In genomic region chr5:17118631-17119030, GRCh38 we compare ENCODE assay signal across 8 cellular contexts.
A peak's percentile ranks its signal among the peaks of the same experiment; 100 is the strongest.
DNase-seq lines count a peak whose midpoint lies in the region; ATAC-seq and TF ChIP-seq lines count a peak whose summit lies in the region.

No MANE protein-coding gene starts in this region.

- no peak overlapping the region for H2BK5ac ChIP-seq in neuronal stem cell (ENCODE audit: low read length)

- H3K79me1 ChIP-seq in neuronal stem cell (ENCODE audit: low read depth, low read length) = no peaks in the 10 kb centered on the region

- no peak overlapping the region for H2BK120ac ChIP-seq in neuronal stem cell (ENCODE audit: low read depth, low read length)

- no peak overlapping the region for H3K18ac ChIP-seq in neuronal stem cell (ENCODE audit: low read length)

- no peak for TF ChIP-seq CTCF in WERI-Rb-1 (IDR thresholded peaks at IDR 0.05; ENCODE audit: low read depth, low read length)

- peak; percentile 60 for ATAC-seq in HG02571 (IDR thresholded peaks at IDR 0.05; ENCODE audit: unreplicated experiment)

- no peak overlapping the region for H3K4me3 ChIP-seq in neuronal stem cell (ENCODE audit: low read length in 2 of 2)
- H3K4me3 ChIP-seq in WERI-Rb-1 (ENCODE audit: low read depth, low read length) = no peak overlapping the region

- H3K27me3 ChIP-seq in neuronal stem cell (ENCODE audit: control insufficient read depth in 3 of 3, insufficient read depth in 3 of 3, low read depth in 1 of 3, low read length in 3 of 3) = peaks cover 0 to 2% (median 0%) of the 10 kb centered on the region in 3 experiments
- no peaks in the 10 kb centered on the region for H3K27me3 ChIP-seq in WERI-Rb-1 (ENCODE audit: insufficient read depth, low read depth, severe bottlenecking)

- no peak overlapping the region for H3K4ac ChIP-seq in neuronal stem cell (ENCODE audit: low read length)

- H4K8ac ChIP-seq in neuronal stem cell (ENCODE audit: low read depth, low read length) = no peak overlapping the region

- no peak overlapping the region for H3K23ac ChIP-seq in neuronal stem cell (ENCODE audit: low read depth, low read length, poor library complexity)

- no peak overlapping the region for H3K9ac ChIP-seq in neuronal stem cell (ENCODE audit: low read depth, low read length, poor library complexity)

- H3K36me3 ChIP-seq in neuronal stem cell (replicated peaks in 1 of 2; ENCODE audit: control insufficient read depth in 2 of 2, insufficient read depth in 2 of 2, low read length in 2 of 2) = no peaks in the 10 kb centered on the region
- H3K36me3 ChIP-seq in WERI-Rb-1 = no peaks in the 10 kb centered on the region

- no peak overlapping the region for H4K91ac ChIP-seq in neuronal stem cell (ENCODE audit: low read depth, low read length, poor library complexity)

- WGBS in neuronal stem cell (ENCODE audit: extremely low coverage in 2 of 2, insufficient read length in 2 of 2, insufficient replicate concordance in 1 of 2), 2 donors = no CpG with 5 or more reads among the region's 9 CpGs

- peak; percentile 99 for DNase-seq in EH (ENCODE audit: low read depth)
- peak; percentile 99 for DNase-seq in SIG-M5 (lab: John Stamatoyannopoulos, UW)
- peak; percentile 74 for DNase-seq in fibroblast of peridontal ligament (ENCODE audit: extremely low read depth)
- no peak for DNase-seq in neuronal stem cell (ENCODE audit: low spot score)
- DNase-seq in G401 (ENCODE audit: low spot score) = no peak
- DNase-seq in NCI-H1092 (lab: John Stamatoyannopoulos, UW) = no peak
- DNase-seq in WERI-Rb-1 = no peak

- H3K4me2 ChIP-seq in neuronal stem cell (ENCODE audit: insufficient read depth, low read length, poor library complexity, severe bottlenecking) = no peak overlapping the region

- H3K27ac ChIP-seq in neuronal stem cell (replicated peaks; ENCODE audit: low read length) (no peak overlapping the region), WERI-Rb-1 (no peak overlapping the region)

- no peak overlapping the region for H2BK15ac ChIP-seq in neuronal stem cell (ENCODE audit: low read length)

- H2AFZ ChIP-seq in neuronal stem cell (ENCODE audit: low read length) = peak overlapping the region; percentile 81

- H3K9me3 ChIP-seq in neuronal stem cell (replicated peaks in 1 of 2; ENCODE audit: control insufficient read depth in 2 of 2, insufficient read depth in 1 of 2, low read depth in 1 of 2, low read length in 2 of 2) (no peaks in the 10 kb centered on the region), WERI-Rb-1 (ENCODE audit: severe bottlenecking) (peaks cover 3% of the 10 kb centered on the region)

- in situ Hi-C loops in G401 (cut with HindIII; ENCODE audit: low sequenced_read_pairs) = no loop called here

- H3K4me1 ChIP-seq in neuronal stem cell (ENCODE audit: control insufficient read depth in 2 of 2, insufficient read depth in 1 of 2, low read depth in 1 of 2, low read length in 2 of 2) = peaks cover 7 to 12% of the 10 kb centered on the region in 2 donors

- no peak overlapping the region for H3K14ac ChIP-seq in neuronal stem cell (ENCODE audit: low read length)

- no peak overlapping the region for H2BK12ac ChIP-seq in neuronal stem cell (ENCODE audit: low read length)

- no peak overlapping the region for H2AK5ac ChIP-seq in neuronal stem cell (ENCODE audit: low read depth, low read length)

Comparison
In these comparisons a context has a peak if more than half of its experiments do, and no peak if none do; other contexts are left out.
1. DNase-seq: peak in EH (single experiment), SIG-M5 (single experiment) and fibroblast of peridontal ligament (single experiment); none in neuronal stem cell (single experiment), G401 (single experiment), NCI-H1092 (single experiment) and WERI-Rb-1 (single experiment).